Comparison of ENCODE assay signal across 8 cellular contexts in genomic region chr19:58326914-58327726, GRCh38. TPM values are rescaled to one million over a fixed set of nuclear protein-coding genes. Genes with fewer than 3 reads are reported as not detected.
DNase-seq lines count a peak whose midpoint lies in the region; ATAC-seq, FAIRE-seq and TF ChIP-seq lines count a peak whose summit lies in the region.

Gene ZSCAN22 (plus strand): TSS chr19:58326994. CDS start chr19:58334803, 7,809 bp downstream.

- DNase-seq in AG10803 (ENCODE audit: low read depth): peak; percentile 93
- peak; percentile 100 for DNase-seq in NCI-H2227 (lab: John Stamatoyannopoulos, UW; ENCODE audit: unreplicated experiment)
- peak; percentile 82 for DNase-seq in activated B cell treated with CpG ODN at 0.5 μM for 24 hours
- DNase-seq in central memory CD8-positive, alpha-beta T cell (ENCODE audit: low spot score in 2 of 2): peak; percentile 82 to 83
- peak; percentile 80 for DNase-seq in keratinocyte (ENCODE audit: low read depth, low spot score)
- DNase-seq in stimulated activated CD4-positive, alpha-beta T cell treated with anti-CD3 and anti-CD28 coated beads, Interleukin-12 subunit alpha, Interleukin-12 subunit beta, amount 100 ng/mL, for 4 hours: peak; percentile 87

- dilution Hi-C loops in keratinocyte (cut with MboI; ENCODE audit: extremely low pct_ligation_motif_present, low sequenced_read_pairs): no loop called here

- POLR2A ChIA-PET in activated B cell treated with CpG ODN at 0.5 μM for 24 hours (lab: Charles Lee): interaction anchor here (0.5 to 2.1 kb wide), 22 partner anchors 21 to 1934 kb away, joined by 3 to 26 read pairs (median 4); partner anchors contain the start of genes CHMP2A, ERVK3-1, RPS5 and TRIM28

- peak within 1 kb of the TSS; percentile 94 for H3K9ac ChIP-seq in keratinocyte (ENCODE audit: control insufficient read depth, extremely low read depth, insufficient read depth, low read length)

- H3K27me3 ChIP-seq in keratinocyte (ENCODE audit: control insufficient read depth, extremely low read depth, insufficient read depth, low read length): no peaks in the 10 kb centered on the region

- H3K27ac ChIP-seq in keratinocyte (ENCODE audit: control insufficient read depth, insufficient read depth, low read length): peak within 1 kb of the TSS; percentile 85

- no peaks in the 10 kb centered on the region for H4K20me1 ChIP-seq in keratinocyte (ENCODE audit: control insufficient read depth, extremely low read depth, insufficient read depth, low read length)

- H3K36me3 Mint-ChIP-seq in activated B cell treated with CpG ODN at 0.5 μM for 24 hours (ENCODE audit: low read depth): no peaks in the 10 kb centered on the region
- no peaks in the 10 kb centered on the region for H3K36me3 Mint-ChIP-seq in central memory CD8-positive, alpha-beta T cell (ENCODE audit: insufficient read depth)

- H3K4me3 ChIP-seq in AG10803 (ENCODE audit: low read length) (peak within 1 kb of the TSS; percentile 96), keratinocyte (ENCODE audit: control insufficient read depth in 2 of 3, extremely low read depth in 1 of 3, insufficient read depth in 2 of 3, low read depth in 1 of 3, low read length in 3 of 3) (peak within 1 kb of the TSS; percentile 82 to 86 (median 83))

- no peak for FAIRE-seq in keratinocyte (lab: Jason Lieb, UNC)

- H3K4me3 Mint-ChIP-seq in activated B cell treated with CpG ODN at 0.5 μM for 24 hours: no peak within 1 kb of the TSS
- H3K4me3 Mint-ChIP-seq in central memory CD8-positive, alpha-beta T cell: no peak within 1 kb of the TSS

- CTCF ChIA-PET in activated B cell treated with CpG ODN at 0.5 μM for 24 hours (lab: Charles Lee): interaction anchor here (2.1 kb wide), 1 partner anchor 193 kb away, joined by 5 read pairs; the partner anchor contains the start of gene ZBTB45

- intact Hi-C loops in activated B cell treated with CpG ODN at 0.5 μM for 24 hours (cut with micrococcal nuclease): loop anchor here (1.0 to 2.0 kb wide), 15 partner anchors 20 to 916 kb away; partner anchors contain the start of genes ERVK3-1, ZBTB45, ZNF132 and ZNF17

- H3K9me3 Mint-ChIP-seq in activated B cell treated with CpG ODN at 0.5 μM for 24 hours: no peaks in the 10 kb centered on the region
- no peaks in the 10 kb centered on the region for H3K9me3 Mint-ChIP-seq in central memory CD8-positive, alpha-beta T cell

- H3K9me3 ChIP-seq in keratinocyte (ENCODE audit: control insufficient read depth, low read depth, low read length): no peaks in the 10 kb centered on the region

- peak; percentile 88 for ATAC-seq in GM19023 (IDR thresholded peaks at IDR 0.05; ENCODE audit: unreplicated experiment)
- ATAC-seq in HG03159 (IDR thresholded peaks at IDR 0.05; ENCODE audit: unreplicated experiment): peak; percentile 92
- peak; percentile 88 for ATAC-seq in activated B cell treated with CpG ODN at 0.5 μM for 24 hours (ENCODE audit: low read depth)
- ATAC-seq in central memory CD8-positive, alpha-beta T cell (replicated peaks; ENCODE audit: extremely low read depth, poor library complexity, severe bottlenecking): peak; percentile 84

- peaks cover 43% of the 10 kb centered on the region for H3K79me2 ChIP-seq in keratinocyte (ENCODE audit: control insufficient read depth, insufficient read depth, low read length)

- H3K27ac Mint-ChIP-seq in activated B cell treated with CpG ODN at 0.5 μM for 24 hours: no peak within 1 kb of the TSS
- no peak within 1 kb of the TSS for H3K27ac Mint-ChIP-seq in central memory CD8-positive, alpha-beta T cell (ENCODE audit: low read depth)

- peaks cover 5 to 7% of the 10 kb centered on the region in 2 experiments for H3K36me3 ChIP-seq in keratinocyte (ENCODE audit: control insufficient read depth in 2 of 2, extremely low read depth in 1 of 2, insufficient read depth in 2 of 2, low read length in 2 of 2)

- TF ChIP-seq CTCF in AG10803 (conservative IDR thresholded peaks at IDR 0.05; ENCODE audit: low read length) (no peak), activated B cell treated with CpG ODN at 0.5 μM for 24 hours (IDR thresholded peaks at IDR 0.05) (no peak), keratinocyte (optimal IDR thresholded peaks at IDR 0.05 in 1 of 3, IDR thresholded peaks at IDR 0.05 in 1 of 3, conservative IDR thresholded peaks at IDR 0.05 in 1 of 3; ENCODE audit: extremely low read depth in 1 of 3, insufficient read depth in 2 of 3, low read length in 3 of 3) (peak in 1 of 3 experiments; percentile 29)

- peak within 1 kb of the TSS; percentile 93 for H3K4me2 ChIP-seq in keratinocyte (ENCODE audit: control insufficient read depth, extremely low read depth, insufficient read depth, low read depth, low read length)

- peaks cover 2% of the 10 kb centered on the region for H3K4me1 Mint-ChIP-seq in activated B cell treated with CpG ODN at 0.5 μM for 24 hours
- peaks cover 7% of the 10 kb centered on the region for H3K4me1 Mint-ChIP-seq in central memory CD8-positive, alpha-beta T cell

- H3K9me1 ChIP-seq in keratinocyte (ENCODE audit: control insufficient read depth, extremely low read depth, insufficient read depth, low read length): peaks cover 2% of the 10 kb centered on the region

- H2AFZ ChIP-seq in keratinocyte (ENCODE audit: control insufficient read depth, low read length): peak within 1 kb of the TSS; percentile 100

- H3K4me1 ChIP-seq in keratinocyte (ENCODE audit: control insufficient read depth, extremely low read depth, insufficient read depth, low read length): peaks cover 28% of the 10 kb centered on the region

- no peaks in the 10 kb centered on the region for H3K27me3 Mint-ChIP-seq in activated B cell treated with CpG ODN at 0.5 μM for 24 hours
- H3K27me3 Mint-ChIP-seq in central memory CD8-positive, alpha-beta T cell: no peaks in the 10 kb centered on the region

RNA-seq across cellular contexts. Expression of gene ZSCAN22, which starts in this region (rescaled TPM):
- 4.7 and 4.8 TPM in 2 replicates for total RNA-seq in activated B cell treated with CpG ODN at 0.5 μM for 24 hours
- 2.5 to 3.4 TPM (median 2.8 TPM) in 3 replicates for polyA plus RNA-seq in keratinocyte
- polyA plus RNA-seq in keratinocyte (2011; ENCODE audit: low read depth): 0.54 TPM
- polyA plus RNA-seq in keratinocyte (2011; cell fraction: cytosol; rRNA removed): 1.5 and 2.0 TPM in 2 replicates
- 4.6 and 4.9 TPM in 2 replicates for polyA plus RNA-seq in keratinocyte (2011; cell fraction: nucleus; rRNA removed)
- 1.6 and 1.8 TPM in 2 replicates for polyA plus RNA-seq in keratinocyte (2012; ENCODE audit: low replicate concordance)
- polyA minus RNA-seq in keratinocyte: 4.1 to 7.2 TPM (median 6.2 TPM) in 3 replicates
- polyA minus RNA-seq in keratinocyte (2011; cell fraction: cytosol; rRNA and poly(A)+ RNA removed): 2.7 TPM
- 3.1 and 5.0 TPM in 2 replicates for polyA minus RNA-seq in keratinocyte (2011; cell fraction: nucleus; rRNA and poly(A)+ RNA removed)

Comparison
In these comparisons a context has a peak if more than half of its experiments do, and no peak if none do; other contexts are left out.
1. Peak in every context shown above with its lines: DNase-seq, ATAC-seq, H3K4me3 ChIP-seq and H3K27ac ChIP-seq.